ENCODE assay signal across 9 cellular contexts in the genomic region with DNA sequence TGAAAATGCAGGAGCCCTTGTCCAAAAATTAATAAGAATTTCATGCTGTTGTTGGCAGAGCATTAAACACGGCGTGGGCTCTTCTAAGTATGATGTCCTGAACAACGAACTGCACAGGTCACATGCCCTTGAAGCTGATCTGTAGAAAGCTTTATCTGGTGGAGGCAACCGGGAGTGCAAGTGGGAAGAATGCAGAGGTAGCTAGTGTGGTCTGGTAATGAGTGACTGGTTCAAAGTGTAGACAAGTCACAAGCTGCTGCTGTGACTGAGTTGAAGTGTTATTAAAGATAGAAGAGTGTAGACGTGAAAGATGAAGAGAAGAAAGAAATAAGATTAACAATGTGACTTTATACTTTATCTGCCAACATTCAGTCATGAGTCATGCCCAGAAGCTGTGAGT.
"Had no signal": no experiment of that assay in that cellular context is flagged by ENCODE, and none has a peak within 500 bp of the region (broad histone marks: within the 10 kb centered on the region; RNA-seq: fewer than 3 reads in every experiment).

No MANE protein-coding gene starts in this region.

- DNase-seq: GM23248, GOT3, H7, HFFc6 had no signal

- H3K4me3 ChIP-seq: GM23248, HAP-1 had no signal

- ATAC-seq: HCT116, HepG2 had no signal

- H3K4me3 Mint-ChIP-seq: HFFc6, IgD-negative memory B cell had no signal

- H3K27ac Mint-ChIP-seq: HFFc6, IgD-negative memory B cell had no signal

- H3K27ac ChIP-seq: GM23248, HL-60 had no signal

- H3K9me3 Mint-ChIP-seq: IgD-negative memory B cell had no signal

- H3K9me3 ChIP-seq: HAP-1 had no signal

- H3K36me3 Mint-ChIP-seq: IgD-negative memory B cell had no signal

- H3K36me3 ChIP-seq: HAP-1 had no signal
